Comparison of ENCODE assay signal across 25 cellular contexts in genomic region chr17:41118721-41119120, GRCh38. TPM values are rescaled to one million over a fixed set of nuclear protein-coding genes. Genes with fewer than 3 reads are reported as not detected.
A peak's percentile ranks its signal among the peaks of the same experiment; 100 is the strongest.
DNase-seq lines count a peak whose midpoint lies in the region; FAIRE-seq and TF ChIP-seq lines count a peak whose summit lies in the region.
"Had no signal": no experiment of that assay in that cellular context is flagged by ENCODE, and none has a peak within 500 bp of the region (broad histone marks: within the 10 kb centered on the region; RNA-seq: fewer than 3 reads in every experiment).

No MANE protein-coding gene starts in this region.

- no peaks in the 10 kb centered on the region for H3K36me3 ChIP-seq in adipocyte (ENCODE audit: control insufficient read depth, insufficient read depth, low read length, severe bottlenecking)
- no peaks in the 10 kb centered on the region for H3K36me3 ChIP-seq in keratinocyte (ENCODE audit: control insufficient read depth in 2 of 2, extremely low read depth in 1 of 2, insufficient read depth in 2 of 2, low read length in 2 of 2)
- H3K36me3 ChIP-seq in esophagus muscularis mucosa, result no peaks in the 10 kb centered on the region
- H3K36me3 ChIP-seq: SJCRH30 had no signal

- H3K4me1 ChIP-seq in adipocyte (ENCODE audit: control insufficient read depth, insufficient read depth, low read length) (no peaks in the 10 kb centered on the region), keratinocyte (ENCODE audit: control insufficient read depth, extremely low read depth, insufficient read depth, low read length) (peaks cover 18% of the 10 kb centered on the region), esophagus muscularis mucosa (no peaks in the 10 kb centered on the region)
- H3K4me1 ChIP-seq: SJCRH30 had no signal

- H3K9me3 Mint-ChIP-seq in HFFc6, result peaks cover 8% of the 10 kb centered on the region
- H3K9me3 Mint-ChIP-seq: CD4-positive, alpha-beta T cell had no signal

- TF ChIP-seq CTCF in HFFc6 (IDR thresholded peaks at IDR 0.05), result no peak
- no peak for TF ChIP-seq CTCF in keratinocyte (optimal IDR thresholded peaks at IDR 0.05 in 1 of 3, IDR thresholded peaks at IDR 0.05 in 1 of 3, conservative IDR thresholded peaks at IDR 0.05 in 1 of 3; ENCODE audit: extremely low read depth in 1 of 3, insufficient read depth in 2 of 3, low read length in 3 of 3)
- no peak for TF ChIP-seq CTCF in esophagus muscularis mucosa (IDR thresholded peaks at IDR 0.05)

- no peak overlapping the region for H3K4me3 ChIP-seq in adipocyte (ENCODE audit: low read length)
- H3K4me3 ChIP-seq in keratinocyte (ENCODE audit: control insufficient read depth in 2 of 3, extremely low read depth in 1 of 3, insufficient read depth in 2 of 3, low read depth in 1 of 3, low read length in 3 of 3), result no peak overlapping the region
- H3K4me3 ChIP-seq in esophagus muscularis mucosa, result no peak overlapping the region
- H3K4me3 ChIP-seq: SJCRH30 had no signal

- intact Hi-C loops in esophagus muscularis mucosa (cut with DNase I), result no loop called here

- no peaks in the 10 kb centered on the region for H3K27me3 Mint-ChIP-seq in HFFc6 (ENCODE audit: insufficient read depth)
- H3K27me3 Mint-ChIP-seq: CD4-positive, alpha-beta T cell had no signal

- peaks cover 20% of the 10 kb centered on the region for H3K36me3 Mint-ChIP-seq in HFFc6 (ENCODE audit: low read depth)

- H3K27ac Mint-ChIP-seq in HFFc6, result peak overlapping the region; percentile 77
- H3K27ac Mint-ChIP-seq: CD4-positive, alpha-beta T cell had no signal

- DNase-seq in EL, result peak; percentile 82
- peak; percentile 59 for DNase-seq in HFFc6
- peak; percentile 47 for DNase-seq in adipocyte (ENCODE audit: low read depth)
- DNase-seq in keratinocyte (ENCODE audit: low read depth, low spot score), result no peak
- no peak for DNase-seq in DMS53 treated with DMSO at 0.1 percent for 48 hours (lab: John Stamatoyannopoulos, UW; ENCODE audit: unreplicated experiment)
- DNase-seq in activated effector memory CD4-positive, alpha-beta T cell treated with Interleukin-2 at 50 U/mL for 16 hours, result no peak
- no peak for DNase-seq in esophagus muscularis mucosa (ENCODE audit: extremely low spot score)
- DNase-seq: CD4-positive, alpha-beta T cell; COR-L47; DMS79 treated with DMSO at 0.1 percent for 48 hours; GDM1; KG1; NCI-H1105; NCI-H2029 treated with DMSO at 0.1 percent for 48 hours; NCI-H226; NCI-H524; NCI-H774; NK-92 treated with Interleukin-12 subunit alpha and Interleukin-12 subunit beta, amount 100 ng/mL, for 24 hours; SW 1271 had no signal

- H3K27ac ChIP-seq in keratinocyte (ENCODE audit: control insufficient read depth, insufficient read depth, low read length), result no peak overlapping the region
- no peak overlapping the region for H3K27ac ChIP-seq in esophagus muscularis mucosa (replicated peaks in 1 of 4)
- H3K27ac ChIP-seq: SJCRH30 had no signal

- no peaks in the 10 kb centered on the region for H3K79me2 ChIP-seq in keratinocyte (ENCODE audit: control insufficient read depth, insufficient read depth, low read length)

- H3K4me3 Mint-ChIP-seq in HFFc6, result peak overlapping the region; percentile 17
- H3K4me3 Mint-ChIP-seq: CD4-positive, alpha-beta T cell had no signal

- WGBS in esophagus muscularis mucosa, result 84% methylated on average over 4 of the region's 4 CpGs

- H3K27me3 ChIP-seq in adipocyte (replicated peaks; ENCODE audit: control insufficient read depth, insufficient read depth, low read length), result no peaks in the 10 kb centered on the region
- H3K27me3 ChIP-seq in keratinocyte (ENCODE audit: control insufficient read depth, extremely low read depth, insufficient read depth, low read length), result no peaks in the 10 kb centered on the region
- peaks cover 0 to 29% (median 0%) of the 10 kb centered on the region in 4 donors for H3K27me3 ChIP-seq in esophagus muscularis mucosa
- H3K27me3 ChIP-seq: SJCRH30 had no signal

- no peaks in the 10 kb centered on the region for H3K9me1 ChIP-seq in keratinocyte (ENCODE audit: control insufficient read depth, extremely low read depth, insufficient read depth, low read length)

- peaks cover 83% of the 10 kb centered on the region for H3K4me1 Mint-ChIP-seq in HFFc6 (ENCODE audit: low read depth)

- no peak overlapping the region for H3K4me2 ChIP-seq in keratinocyte (ENCODE audit: control insufficient read depth, extremely low read depth, insufficient read depth, low read depth, low read length)

- H3K9ac ChIP-seq in adipocyte (ENCODE audit: low read length), result no peak overlapping the region
- H3K9ac ChIP-seq in keratinocyte (ENCODE audit: control insufficient read depth, extremely low read depth, insufficient read depth, low read length), result no peak overlapping the region

- H2AFZ ChIP-seq in keratinocyte (ENCODE audit: control insufficient read depth, low read length), result no peak overlapping the region

- no peak for TF ChIP-seq POLR2A in esophagus muscularis mucosa (IDR thresholded peaks at IDR 0.05; ENCODE audit: low read depth)

- dilution Hi-C loops in keratinocyte (cut with MboI; ENCODE audit: extremely low pct_ligation_motif_present, low sequenced_read_pairs), result no loop called here

- H3K9me3 ChIP-seq in adipocyte (ENCODE audit: control insufficient read depth, low read length) (no peaks in the 10 kb centered on the region), keratinocyte (ENCODE audit: control insufficient read depth, low read depth, low read length) (no peaks in the 10 kb centered on the region), esophagus muscularis mucosa (no peaks in the 10 kb centered on the region)

- FAIRE-seq in keratinocyte (lab: Jason Lieb, UNC), result peak; percentile 71
- FAIRE-seq: GM18507, HepG2 had no signal

- no peaks in the 10 kb centered on the region for H4K20me1 ChIP-seq in keratinocyte (ENCODE audit: control insufficient read depth, extremely low read depth, insufficient read depth, low read length)

- no peak for TF ChIP-seq EP300 in esophagus muscularis mucosa (IDR thresholded peaks at IDR 0.05)

RNA-seq across cellular contexts. Expression of gene KRTAP4-11, which starts 0.5 kb away (rescaled TPM):
- total RNA-seq in HFFc6 (2021; fragmentation: NEBNext Ultra II Directional; extraction: Animal tissue kit (Norgen Biotek cat#: 25700)), result not detected
- polyA plus RNA-seq in keratinocyte, result not detected in 3 replicates
- not detected for polyA plus RNA-seq in keratinocyte (2011; ENCODE audit: low read depth)
- not detected in 2 replicates for polyA plus RNA-seq in keratinocyte (2011; cell fraction: cytosol; rRNA removed)
- not detected in 2 replicates for polyA plus RNA-seq in keratinocyte (2011; cell fraction: nucleus; rRNA removed)
- polyA plus RNA-seq in keratinocyte (2012; ENCODE audit: low replicate concordance), result not detected in 2 replicates
- polyA minus RNA-seq in keratinocyte, result not detected in 3 replicates
- polyA minus RNA-seq in keratinocyte (2011; cell fraction: cytosol; rRNA and poly(A)+ RNA removed), result not detected
- polyA minus RNA-seq in keratinocyte (2011; cell fraction: nucleus; rRNA and poly(A)+ RNA removed), result not detected in 2 replicates
- total RNA-seq in esophagus muscularis mucosa, result not detected
- total RNA-seq: A673; CD4-positive, alpha-beta T cell; H4; HepG2; SJCRH30 had no signal
- polyA plus RNA-seq: BJ, HepG2 had no signal

RNA-seq across cellular contexts. Expression of gene KRTAP4-12, which starts 5.3 kb away (rescaled TPM):
- 1 to 10 TPM; 6.1 to 8.4 (median 6.7) TPM for total RNA-seq in HFFc6 (2021; fragmentation: NEBNext Ultra II Directional; extraction: Animal tissue kit (Norgen Biotek cat#: 25700))
- not detected in 3 replicates for polyA plus RNA-seq in keratinocyte
- not detected for polyA plus RNA-seq in keratinocyte (2011; ENCODE audit: low read depth)
- not detected in 2 replicates for polyA plus RNA-seq in keratinocyte (2011; cell fraction: cytosol; rRNA removed)
- not detected in 2 replicates for polyA plus RNA-seq in keratinocyte (2011; cell fraction: nucleus; rRNA removed)
- polyA plus RNA-seq in keratinocyte (2012; ENCODE audit: low replicate concordance), result not detected in 2 replicates
- not detected in 3 replicates for polyA minus RNA-seq in keratinocyte
- polyA minus RNA-seq in keratinocyte (2011; cell fraction: cytosol; rRNA and poly(A)+ RNA removed), result not detected
- not detected in 2 replicates for polyA minus RNA-seq in keratinocyte (2011; cell fraction: nucleus; rRNA and poly(A)+ RNA removed)
- not detected for total RNA-seq in esophagus muscularis mucosa
- total RNA-seq: A673; CD4-positive, alpha-beta T cell; H4; HepG2 had no signal
- polyA plus RNA-seq: HepG2 had no signal

RNA-seq across cellular contexts. Expression of gene KRTAP4-9, which starts 13.5 kb away (rescaled TPM):
- total RNA-seq in HFFc6 (2021; fragmentation: NEBNext Ultra II Directional; extraction: Animal tissue kit (Norgen Biotek cat#: 25700)), result under 1 TPM in 2 of 6 experiments, not detected in 4; 0.85 to 0.90 TPM
- polyA plus RNA-seq in keratinocyte, result not detected in 3 replicates
- not detected for polyA plus RNA-seq in keratinocyte (2011; ENCODE audit: low read depth)
- not detected in 2 replicates for polyA plus RNA-seq in keratinocyte (2011; cell fraction: cytosol; rRNA removed)
- not detected in 2 replicates for polyA plus RNA-seq in keratinocyte (2011; cell fraction: nucleus; rRNA removed)
- polyA plus RNA-seq in keratinocyte (2012; ENCODE audit: low replicate concordance), result not detected in 2 replicates
- polyA minus RNA-seq in keratinocyte, result not detected in 3 replicates
- not detected for polyA minus RNA-seq in keratinocyte (2011; cell fraction: cytosol; rRNA and poly(A)+ RNA removed)
- not detected in 2 replicates for polyA minus RNA-seq in keratinocyte (2011; cell fraction: nucleus; rRNA and poly(A)+ RNA removed)
- not detected for total RNA-seq in esophagus muscularis mucosa
- total RNA-seq: CD4-positive, alpha-beta T cell; H4; HepG2; SJCRH30 had no signal
- polyA plus RNA-seq: BJ, HepG2 had no signal

RNA-seq across cellular contexts. Expression of gene KRTAP4-16, which starts 16.7 kb away (rescaled TPM):
- not detected for total RNA-seq in HFFc6 (2021; fragmentation: NEBNext Ultra II Directional; extraction: Animal tissue kit (Norgen Biotek cat#: 25700))
- not detected in 3 replicates for polyA plus RNA-seq in keratinocyte
- polyA plus RNA-seq in keratinocyte (2011; ENCODE audit: low read depth), result not detected
- not detected in 2 replicates for polyA plus RNA-seq in keratinocyte (2011; cell fraction: cytosol; rRNA removed)
- polyA plus RNA-seq in keratinocyte (2011; cell fraction: nucleus; rRNA removed), result not detected in 2 replicates
- not detected in 2 replicates for polyA plus RNA-seq in keratinocyte (2012; ENCODE audit: low replicate concordance)
- not detected in 3 replicates for polyA minus RNA-seq in keratinocyte
- polyA minus RNA-seq in keratinocyte (2011; cell fraction: cytosol; rRNA and poly(A)+ RNA removed), result not detected
- polyA minus RNA-seq in keratinocyte (2011; cell fraction: nucleus; rRNA and poly(A)+ RNA removed), result not detected in 2 replicates
- not detected for total RNA-seq in esophagus muscularis mucosa
- total RNA-seq: A673; CD4-positive, alpha-beta T cell; H4; HepG2; SJCRH30 had no signal
- polyA plus RNA-seq: BJ, HepG2 had no signal

RNA-seq across cellular contexts. Expression of gene KRTAP4-8, which starts 20.8 kb away (rescaled TPM):
- not detected for total RNA-seq in HFFc6 (2021; fragmentation: NEBNext Ultra II Directional; extraction: Animal tissue kit (Norgen Biotek cat#: 25700))
- not detected in 3 replicates for polyA plus RNA-seq in keratinocyte
- not detected for polyA plus RNA-seq in keratinocyte (2011; ENCODE audit: low read depth)
- not detected in 2 replicates for polyA plus RNA-seq in keratinocyte (2011; cell fraction: cytosol; rRNA removed)
- not detected in 2 replicates for polyA plus RNA-seq in keratinocyte (2011; cell fraction: nucleus; rRNA removed)
- polyA plus RNA-seq in keratinocyte (2012; ENCODE audit: low replicate concordance), result not detected in 2 replicates
- polyA minus RNA-seq in keratinocyte, result not detected in 3 replicates
- polyA minus RNA-seq in keratinocyte (2011; cell fraction: cytosol; rRNA and poly(A)+ RNA removed), result not detected
- polyA minus RNA-seq in keratinocyte (2011; cell fraction: nucleus; rRNA and poly(A)+ RNA removed), result not detected in 2 replicates
- not detected for total RNA-seq in esophagus muscularis mucosa
- total RNA-seq: A673; CD4-positive, alpha-beta T cell; H4; HepG2; SJCRH30 had no signal
- polyA plus RNA-seq: BJ, HepG2 had no signal

Comparison
In these comparisons a context has a peak if more than half of its experiments do, and no peak if none do; other contexts are left out.
1. DNase-seq: peak in EL (single experiment), HFFc6 (single experiment) and adipocyte (single experiment); none in keratinocyte (single experiment), DMS53 treated with DMSO at 0.1 percent for 48 hours (single experiment), activated effector memory CD4-positive, alpha-beta T cell treated with Interleukin-2 at 50 U/mL for 16 hours (single experiment) and esophagus muscularis mucosa (single experiment).
2. RNA of gene KRTAP4-12, which starts 5.3 kb away (total RNA-seq): 6.1 to 8.4 TPM in HFFc6; not detected in esophagus muscularis mucosa; every median in the first group is over 4 times any median in the second.